Comparison of ENCODE assay signal across 16 cellular contexts in the genomic region with DNA sequence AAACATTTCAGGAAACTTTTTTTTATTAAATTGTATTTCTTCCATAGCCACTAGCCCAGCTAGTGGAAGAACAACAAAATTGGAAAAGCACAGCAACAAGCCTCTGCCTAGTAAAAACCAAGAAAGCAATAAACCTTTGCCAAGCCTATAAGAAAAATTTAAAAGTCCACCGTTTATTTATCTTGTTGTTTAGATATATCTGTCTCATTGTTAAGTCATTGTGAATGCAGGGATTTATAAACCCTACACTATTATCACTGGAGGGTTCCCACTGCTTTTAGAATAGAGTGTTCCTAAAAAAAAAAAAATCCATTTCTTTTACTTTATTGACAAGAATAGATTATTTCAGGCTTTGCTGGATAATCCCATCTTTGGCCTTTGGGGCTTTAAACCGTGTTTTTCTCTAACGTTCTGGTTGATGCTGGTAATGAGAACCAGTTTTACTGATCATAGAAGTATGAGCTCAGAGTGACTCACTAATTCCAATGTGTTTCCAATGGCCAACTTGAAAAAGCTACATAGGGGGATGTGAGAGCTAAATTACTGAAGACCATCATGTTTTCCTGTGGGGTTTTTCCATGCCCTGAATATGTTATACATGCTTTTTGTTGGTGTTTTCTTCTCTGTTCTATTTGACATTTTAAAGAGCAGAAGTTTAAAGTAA.
DNase-seq lines count a peak whose midpoint lies in the region; FAIRE-seq and TF ChIP-seq lines count a peak whose summit lies in the region.
"Had no signal": no experiment of that assay in that cellular context is flagged by ENCODE, and none has a peak within 500 bp of the region (broad histone marks: within the 10 kb centered on the region; RNA-seq: fewer than 3 reads in every experiment).

No MANE protein-coding gene starts in this region.

- H3K27me3 ChIP-seq in adipocyte (replicated peaks; ENCODE audit: control insufficient read depth, insufficient read depth, low read length) = no peaks in the 10 kb centered on the region
- no peaks in the 10 kb centered on the region for H3K27me3 ChIP-seq in small intestine (ENCODE audit: control insufficient read depth in 2 of 2, insufficient read depth in 2 of 2, low read length in 2 of 2)
- H3K27me3 ChIP-seq: neutrophil had no signal

- H3K27ac ChIP-seq in small intestine (ENCODE audit: low read depth in 1 of 2, low read length in 1 of 2) = no peak overlapping the region
- H3K27ac ChIP-seq: neutrophil had no signal

- DNase-seq in GM04504 (ENCODE audit: low read depth) (peak; percentile 24), adipocyte (ENCODE audit: low read depth) (peak; percentile 68), fibroblast of the aortic adventitia (ENCODE audit: low read depth) (peak; percentile 72), smooth muscle cell of the brain vasculature (ENCODE audit: low read depth, low spot score) (peak; percentile 18), small intestine (no peak), DMS53 (lab: John Stamatoyannopoulos, UW) (no peak), NCI-H2227 treated with DMSO at 0.1 percent for 48 hours (lab: John Stamatoyannopoulos, UW) (no peak), HK-2 (ENCODE audit: unreplicated experiment) (no peak)
- DNase-seq: activated effector memory CD4-positive, alpha-beta T cell treated with Interleukin-2 at 50 U/mL for 16 hours; aorta; DMS79 treated with DMSO at 0.1 percent for 48 hours; Kasumi-1; NCI-H146; NCI-H510A treated with DMSO at 0.1 percent for 48 hours; stimulated activated naive CD4-positive, alpha-beta T cell had no signal

- H3K4me1 ChIP-seq in adipocyte (ENCODE audit: control insufficient read depth, insufficient read depth, low read length) (peaks cover 8% of the 10 kb centered on the region), small intestine (ENCODE audit: control insufficient read depth in 2 of 2, insufficient read depth in 1 of 2, low read depth in 1 of 2, low read length in 1 of 2) (no peaks in the 10 kb centered on the region)

- WGBS in small intestine, 3 donors = 65 to 79% (median 72%) methylated on average over 3 of the region's 3 CpGs

- TF ChIP-seq CTCF in fibroblast of the aortic adventitia (IDR thresholded peaks at IDR 0.05; ENCODE audit: insufficient read depth, low read length) = no peak

- H3K9me3 ChIP-seq in adipocyte (ENCODE audit: control insufficient read depth, low read length) = no peaks in the 10 kb centered on the region
- H3K9me3 ChIP-seq in small intestine (ENCODE audit: control insufficient read depth, low read depth) = no peaks in the 10 kb centered on the region
- H3K9me3 ChIP-seq: neutrophil had no signal

- no peak for FAIRE-seq in small intestine (lab: Jason Lieb, UNC)

- no peak overlapping the region for H3K9ac ChIP-seq in adipocyte (ENCODE audit: low read length)

- no peaks in the 10 kb centered on the region for H3K36me3 ChIP-seq in adipocyte (ENCODE audit: control insufficient read depth, insufficient read depth, low read length, severe bottlenecking)
- H3K36me3 ChIP-seq in small intestine (ENCODE audit: control insufficient read depth in 2 of 2, insufficient read depth in 2 of 2, low read length in 2 of 2) = no peaks in the 10 kb centered on the region
- H3K36me3 ChIP-seq: neutrophil had no signal

- H3K4me3 ChIP-seq in adipocyte (ENCODE audit: low read length) = peak overlapping the region; percentile 39
- no peak overlapping the region for H3K4me3 ChIP-seq in fibroblast of the aortic adventitia (ENCODE audit: low read depth, low read length)
- no peak overlapping the region for H3K4me3 ChIP-seq in small intestine (ENCODE audit: low read depth in 1 of 2, low read length in 2 of 2)

Comparison
In these comparisons a context has a peak if more than half of its experiments do, and no peak if none do; other contexts are left out.
1. DNase-seq: peak in GM04504 (single experiment), adipocyte (single experiment), fibroblast of the aortic adventitia (single experiment) and smooth muscle cell of the brain vasculature (single experiment); none in small intestine (single experiment), DMS53 (single experiment), NCI-H2227 treated with DMSO at 0.1 percent for 48 hours (single experiment) and HK-2 (single experiment).